22 cellular contexts compared by ENCODE assay signal in the genomic region with DNA sequence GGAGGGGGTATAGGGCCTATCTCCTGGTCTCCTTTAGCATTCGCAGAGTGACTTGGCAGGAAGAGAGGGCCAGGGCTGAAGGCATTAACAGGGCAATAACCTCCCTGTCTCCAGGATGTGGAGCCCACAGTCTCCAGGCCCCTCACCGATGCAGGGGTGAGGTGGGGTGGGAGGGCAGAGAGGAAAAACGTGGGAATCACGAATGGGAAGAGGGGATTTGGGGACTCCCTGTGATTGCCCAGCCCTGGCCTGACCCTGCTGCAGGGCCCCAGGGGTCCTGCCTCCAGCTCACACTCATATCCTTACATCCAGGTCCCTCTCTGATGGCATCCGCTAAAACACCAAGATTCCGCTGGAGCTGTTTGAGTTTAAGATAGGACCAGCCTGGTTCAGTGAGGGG. TPM values are rescaled to one million over a fixed set of nuclear protein-coding genes. Genes with fewer than 3 reads are reported as not detected.
A peak's percentile ranks its signal among the peaks of the same experiment; 100 is the strongest.
DNase-seq lines count a peak whose midpoint lies in the region; ATAC-seq, FAIRE-seq and TF ChIP-seq lines count a peak whose summit lies in the region.
"Had no signal": no experiment of that assay in that cellular context is flagged by ENCODE, and none has a peak within 500 bp of the region (broad histone marks: within the 10 kb centered on the region; RNA-seq: fewer than 3 reads in every experiment).

No MANE protein-coding gene starts in this region.

- H2AFZ ChIP-seq in K562 (ENCODE audit: low read depth, low read length), result no peak overlapping the region
- H2AFZ ChIP-seq in trophoblast cell (ENCODE audit: insufficient read depth, low read length, poor library complexity), result no peak overlapping the region

- H3K9me3 ChIP-seq in K562 (replicated peaks; ENCODE audit: control insufficient read depth, insufficient read depth, low read depth, low read length) (no peaks in the 10 kb centered on the region), trophoblast cell (ENCODE audit: insufficient read depth, low read depth, low read length) (no peaks in the 10 kb centered on the region)
- H3K9me3 ChIP-seq: BLaER1 had no signal

- intact Hi-C loops in K562 (cut with micrococcal nuclease), result no loop called here
- intact Hi-C loops in sciatic nerve (cut with DNase I), result no loop called here

- H3K4ac ChIP-seq in trophoblast cell (ENCODE audit: low read depth, low read length) (no peak overlapping the region), mesendoderm (ENCODE audit: low read depth, low read length) (no peak overlapping the region)

- no peaks in the 10 kb centered on the region for H3K27me3 ChIP-seq in K562 (ENCODE audit: control insufficient read depth in 2 of 2, insufficient read depth in 2 of 2, low read length in 2 of 2)
- H3K27me3 ChIP-seq in trophoblast cell (ENCODE audit: insufficient read depth, low read length), result no peaks in the 10 kb centered on the region
- H3K27me3 ChIP-seq in mesendoderm (ENCODE audit: insufficient read depth, low read length, poor library complexity), result no peaks in the 10 kb centered on the region
- H3K27me3 ChIP-seq: BLaER1 had no signal

- peaks cover 0 to 10% of the 10 kb centered on the region in 2 experiments; a peak in 2 of 5 replicates for H3K4me1 ChIP-seq in K562 (replicated peaks in 1 of 2; ENCODE audit: control insufficient read depth in 2 of 2, insufficient read depth in 2 of 2, low read length in 2 of 2)
- H3K4me1 ChIP-seq in trophoblast cell (ENCODE audit: control insufficient read depth in 1 of 2, insufficient read depth in 2 of 2, low read length in 2 of 2), result no peaks in the 10 kb centered on the region
- H3K4me1 ChIP-seq in mesendoderm (ENCODE audit: control insufficient read depth, low read depth, low read length), result peaks cover 3% of the 10 kb centered on the region

- H3K9ac ChIP-seq in K562 (ENCODE audit: insufficient read depth in 1 of 2, low read depth in 2 of 2, low read length in 2 of 2) (0 out of 4 replicates have a peak overlapping the region, but pooled peaks of 1 of the 2 experiments have one; percentile 54), trophoblast cell (ENCODE audit: low read length) (no peak overlapping the region), mesendoderm (ENCODE audit: low read length) (no peak overlapping the region)
- H3K9ac ChIP-seq: BLaER1 had no signal

- POLR2A ChIA-PET in K562 (lab: Yijun Ruan, JAX), result interaction anchor here (1.0 kb wide), 1 partner anchor 16 kb away, joined by 5 read pairs; no protein-coding TSS in a partner anchor

- H2AK5ac ChIP-seq in trophoblast cell (ENCODE audit: low read length) (no peak overlapping the region), mesendoderm (ENCODE audit: low read length) (no peak overlapping the region)

- no peak overlapping the region for H3K18ac ChIP-seq in trophoblast cell (ENCODE audit: low read length)
- H3K18ac ChIP-seq in mesendoderm (ENCODE audit: low read length), result no peak overlapping the region

- H4K91ac ChIP-seq in trophoblast cell (ENCODE audit: low read depth, low read length), result no peak overlapping the region

- H4K20me1 ChIP-seq in K562 (replicated peaks; ENCODE audit: control insufficient read depth, insufficient read depth, low read length), result no peaks in the 10 kb centered on the region
- H4K20me1 ChIP-seq: BLaER1 had no signal

- no peak overlapping the region for H2BK5ac ChIP-seq in trophoblast cell (ENCODE audit: low read depth, low read length, poor library complexity)
- no peak overlapping the region for H2BK5ac ChIP-seq in mesendoderm (ENCODE audit: low read length)

- no peaks in the 10 kb centered on the region for H3K9me1 ChIP-seq in K562 (ENCODE audit: control insufficient read depth, insufficient read depth, low read length)

- no peak for FAIRE-seq in K562 (lab: Jason Lieb, UNC)
- FAIRE-seq: GM12891 had no signal

- in situ Hi-C loops in K562 (cut with MboI), result no loop called here

- H3K4me2 ChIP-seq in K562 (ENCODE audit: insufficient read depth, low read length), result no peak overlapping the region
- H3K4me2 ChIP-seq in trophoblast cell (ENCODE audit: low read length), result no peak overlapping the region
- no peak overlapping the region for H3K4me2 ChIP-seq in mesendoderm (ENCODE audit: low read length)
- H3K4me2 ChIP-seq: BLaER1 had no signal

- no peak for TF ChIP-seq RAD21 in K562 (CRISPR knock-in tag; conservative IDR thresholded peaks at IDR 0.05 in 1 of 2, IDR thresholded peaks at IDR 0.05 in 1 of 2)

- H3K23ac ChIP-seq in trophoblast cell (ENCODE audit: low read length), result no peak overlapping the region
- H3K23ac ChIP-seq in mesendoderm (ENCODE audit: low read length), result no peak overlapping the region

- no peak for TF ChIP-seq POLR2A in K562 (conservative IDR thresholded peaks at IDR 0.05)

- H3K27ac ChIP-seq in K562 (ENCODE audit: extremely low read depth, low read depth, low read length) (no peak overlapping the region), trophoblast cell (ENCODE audit: low read depth, low read length) (no peak overlapping the region), mesendoderm (ENCODE audit: low read depth, low read length) (no peak overlapping the region)
- H3K27ac ChIP-seq: BLaER1, HL-60 had no signal

- ATAC-seq in K562 (no peak), GM21367 (IDR thresholded peaks at IDR 0.05; ENCODE audit: unreplicated experiment) (no peak), sciatic nerve (no peak)
- ATAC-seq: HCT116 had no signal

- H3K36me3 ChIP-seq in K562 (ENCODE audit: control insufficient read depth, insufficient read depth, low read length) (no peaks in the 10 kb centered on the region), trophoblast cell (ENCODE audit: control insufficient read depth in 1 of 2, insufficient read depth in 2 of 2, low read length in 2 of 2) (peaks cover 13 to 17% of the 10 kb centered on the region in 2 experiments), mesendoderm (ENCODE audit: control insufficient read depth, insufficient read depth, low read length) (no peaks in the 10 kb centered on the region)
- H3K36me3 ChIP-seq: BLaER1 had no signal

- BruUV-seq in K562 (replicated peaks; lab: Mats Ljungman, UMichigan), result no TSS peak

- H4K8ac ChIP-seq in trophoblast cell (ENCODE audit: low read depth, low read length), result no peak overlapping the region
- no peak overlapping the region for H4K8ac ChIP-seq in mesendoderm (ENCODE audit: low read depth, low read length)

- peak; percentile 33 for DNase-seq in activated effector memory CD4-positive, alpha-beta T cell treated with anti-CD3 and anti-CD28 coated beads, Interleukin-2, amount 50 U/mL, for 16 hours
- DNase-seq in activated effector memory CD4-positive, alpha-beta T cell treated with Interleukin-2 at 50 U/mL for 16 hours, result no peak
- DNase-seq in D341Med (ENCODE audit: low spot score), result peak; percentile 13
- no peak for DNase-seq in K562 (ENCODE audit: extremely low read depth in 1 of 4, low spot score in 3 of 4)
- no peak for DNase-seq in trophoblast cell
- no peak for DNase-seq in mesendoderm
- no peak for DNase-seq in sciatic nerve (ENCODE audit: low spot score)
- DNase-seq: 8988T; CD4-positive, alpha-beta memory T cell; DMS 273 treated with DMSO at 0.1 percent for 48 hours; DMS53; DND-41; EL; GOT3; HFFc6 had no signal

- CTCF ChIA-PET in K562 (lab: Yijun Ruan, JAX; ENCODE audit: low intra/inter-chr PET ratio), result no interaction called here

- TF ChIP-seq CTCF in K562 (IDR thresholded peaks at IDR 0.05 in 2 of 3, conservative IDR thresholded peaks at IDR 0.05 in 1 of 3; ENCODE audit: insufficient read depth in 2 of 3, low read depth in 1 of 3, low read length in 3 of 3), result no peak

- H3K79me2 ChIP-seq in K562 (ENCODE audit: control insufficient read depth, insufficient read depth, low read length) (no peaks in the 10 kb centered on the region), trophoblast cell (ENCODE audit: control insufficient read depth, insufficient read depth, low read length, poor library complexity) (no peaks in the 10 kb centered on the region), mesendoderm (ENCODE audit: control insufficient read depth, insufficient read depth, low read length) (no peaks in the 10 kb centered on the region)

- WGBS in K562 (ENCODE audit: insufficient coverage, low coverage, missing lambda C conversion rate), result 52% methylated on average over 6 of the region's 6 CpGs
- WGBS in trophoblast cell (ENCODE audit: extremely low coverage, insufficient coverage, insufficient read length), result no CpG with 5 or more reads among the region's 6 CpGs
- no CpG with 5 or more reads among the region's 6 CpGs for WGBS in mesendoderm (ENCODE audit: extremely low coverage, insufficient coverage, low lambda C conversion rate)

- no peak for TF ChIP-seq EP300 in K562 (IDR thresholded peaks at IDR 0.05; ENCODE audit: low read length)

- H3K14ac ChIP-seq in trophoblast cell (ENCODE audit: low read length), result no peak overlapping the region

- H2BK120ac ChIP-seq in trophoblast cell (ENCODE audit: insufficient read depth, low read length, poor library complexity) (no peak overlapping the region), mesendoderm (ENCODE audit: low read depth, low read length) (no peak overlapping the region)

- H3K56ac ChIP-seq in mesendoderm (ENCODE audit: low read length), result no peak overlapping the region

- H2BK12ac ChIP-seq in trophoblast cell (ENCODE audit: low read length), result no peak overlapping the region

- no peak overlapping the region for H4K12ac ChIP-seq in trophoblast cell (ENCODE audit: low read depth, low read length)

- H3K4me3 ChIP-seq in K562 (no peak overlapping the region), trophoblast cell (ENCODE audit: low read depth, low read length) (peak overlapping the region; percentile 23), mesendoderm (ENCODE audit: low read length) (no peak overlapping the region)
- H3K4me3 ChIP-seq: BLaER1 had no signal

- no peak overlapping the region for H4K5ac ChIP-seq in mesendoderm (ENCODE audit: low read length)

- H3K79me1 ChIP-seq in trophoblast cell (ENCODE audit: low read length) (no peaks in the 10 kb centered on the region), mesendoderm (ENCODE audit: low read length) (no peaks in the 10 kb centered on the region)

- H2BK15ac ChIP-seq in mesendoderm (replicated peaks; ENCODE audit: low read depth), result no peak overlapping the region

RNA-seq across cellular contexts. Expression of a gene that starts 14.6 kb away (rescaled TPM):
- total RNA-seq in K562 (2011; cell fraction: chromatin; rRNA removed; ENCODE audit: low replicate concordance), result 0.30 and 0.44 TPM in 2 replicates
- 0.39 TPM in 1 of 2 replicates, not detected in the other for total RNA-seq in K562 (2011; cell fraction: nucleolus; rRNA removed)
- 0.81 TPM in 1 of 2 replicates, not detected in the other for total RNA-seq in K562 (2011; cell fraction: nucleoplasm; rRNA removed)
- total RNA-seq in K562 (2014; rRNA removed) (not detected in 2 replicates), K562 (2014; rRNA removed; fragmentation: Illumina TruSeq; extraction: Trizol) (not detected in 2 replicates), K562 (2015; rRNA removed; fragmentation: Illumina TruSeq; extraction: Trizol) (0.11 TPM in 1 of 2 replicates, not detected in the other), K562 (2021) (not detected in 2 replicates), sciatic nerve (3.4 TPM)
- polyA plus RNA-seq in K562 (2011; rRNA removed) (0.07 and 0.11 TPM in 2 replicates), K562 (2014; fragmentation: Illumina TruSeq; extraction: Trizol) (not detected in 2 replicates), K562 (2014; fragmentation: Nextera tagmentation; extraction: Ambion mirVana) (under 1 TPM; 0.03 to 0.06 TPM), K562 (2014; rRNA removed) (0.04 and 0.07 TPM in 2 replicates)
- not detected in 2 replicates for polyA plus RNA-seq in K562 (2011; cell fraction: cytosol; rRNA removed)
- polyA plus RNA-seq in K562 (2011; cell fraction: nucleus; rRNA removed), result 0.31 and 0.38 TPM in 2 replicates
- 0.20 and 0.58 TPM in 2 replicates for polyA plus RNA-seq in K562 (2012)
- polyA minus RNA-seq in K562 (2011; rRNA and poly(A)+ RNA removed), result 0.14 TPM in 1 of 2 replicates, not detected in the other
- not detected in 2 replicates for polyA minus RNA-seq in K562 (2011; cell fraction: cytosol; rRNA and poly(A)+ RNA removed)
- polyA minus RNA-seq in K562 (2011; cell fraction: nucleus; rRNA and poly(A)+ RNA removed), result not detected in 2 replicates
- 3.7 and 4.0 TPM in 2 replicates for polyA plus RNA-seq in trophoblast cell (2013)
- 0.20 TPM for polyA plus RNA-seq in mesendoderm (2013, experiment 1 of 2)
- polyA plus RNA-seq in mesendoderm (2013, experiment 2 of 2), result 0.14 TPM
- total RNA-seq: G401, HT1080 had no signal

RNA-seq across cellular contexts. Expression of a gene that starts 30.1 kb away (rescaled TPM):
- 18.2 and 51.7 TPM in 2 replicates for total RNA-seq in K562 (2011; cell fraction: chromatin; rRNA removed; ENCODE audit: low replicate concordance)
- 35.4 and 36.2 TPM in 2 replicates for total RNA-seq in K562 (2011; cell fraction: nucleolus; rRNA removed)
- 27.1 and 28.9 TPM in 2 replicates for total RNA-seq in K562 (2011; cell fraction: nucleoplasm; rRNA removed)
- total RNA-seq in K562 (2014; rRNA removed) (16.4 and 20.4 TPM in 2 replicates), K562 (2014; rRNA removed; fragmentation: Illumina TruSeq; extraction: Trizol) (4.5 and 5.4 TPM in 2 replicates), K562 (2015; rRNA removed; fragmentation: Illumina TruSeq; extraction: Trizol) (10.7 and 13.3 TPM in 2 replicates), K562 (2021) (33.5 and 35.1 TPM in 2 replicates), sciatic nerve (28.6 TPM)
- polyA plus RNA-seq in K562 (2011; rRNA removed) (8.1 and 14.6 TPM in 2 replicates), K562 (2014; fragmentation: Illumina TruSeq; extraction: Trizol) (16.0 and 26.9 TPM in 2 replicates), K562 (2014; fragmentation: Nextera tagmentation; extraction: Ambion mirVana) (1 to 10 TPM; 1.9 to 2.6 TPM), K562 (2014; rRNA removed) (20.0 and 24.8 TPM in 2 replicates)
- 11.3 and 22.9 TPM in 2 replicates for polyA plus RNA-seq in K562 (2011; cell fraction: cytosol; rRNA removed)
- polyA plus RNA-seq in K562 (2011; cell fraction: nucleus; rRNA removed), result 32.8 and 67.9 TPM in 2 replicates
- 23.9 and 26.1 TPM in 2 replicates for polyA plus RNA-seq in K562 (2012)
- polyA minus RNA-seq in K562 (2011; rRNA and poly(A)+ RNA removed), result 4.9 and 5.2 TPM in 2 replicates
- 13.6 and 15.4 TPM in 2 replicates for polyA minus RNA-seq in K562 (2011; cell fraction: cytosol; rRNA and poly(A)+ RNA removed)
- polyA minus RNA-seq in K562 (2011; cell fraction: nucleus; rRNA and poly(A)+ RNA removed), result 16.6 and 17.4 TPM in 2 replicates
- 9.3 and 9.4 TPM in 2 replicates for polyA plus RNA-seq in trophoblast cell (2013)
- 27.8 TPM for polyA plus RNA-seq in mesendoderm (2013, experiment 1 of 2)
- polyA plus RNA-seq in mesendoderm (2013, experiment 2 of 2), result 28.0 TPM

RNA-seq across cellular contexts. Expression of a gene that starts 30.5 kb away (rescaled TPM):
- total RNA-seq in K562 (2011; cell fraction: chromatin; rRNA removed; ENCODE audit: low replicate concordance), result 218 and 257 TPM in 2 replicates
- total RNA-seq in K562 (2011; cell fraction: nucleolus; rRNA removed), result 151 and 178 TPM in 2 replicates
- total RNA-seq in K562 (2011; cell fraction: nucleoplasm; rRNA removed), result 203 and 242 TPM in 2 replicates
- 22.7 and 26.9 TPM in 2 replicates for total RNA-seq in K562 (2014; rRNA removed)
- 29.3 and 30.2 TPM in 2 replicates for total RNA-seq in K562 (2014; rRNA removed; fragmentation: Illumina TruSeq; extraction: Trizol)
- total RNA-seq in K562 (2015; rRNA removed; fragmentation: Illumina TruSeq; extraction: Trizol), result 25.0 and 27.4 TPM in 2 replicates
- 32.7 and 33.2 TPM in 2 replicates for total RNA-seq in K562 (2021)
- polyA plus RNA-seq in K562 (2011; rRNA removed), result 51.7 and 66.5 TPM in 2 replicates
- 29.9 and 48.2 TPM in 2 replicates for polyA plus RNA-seq in K562 (2011; cell fraction: cytosol; rRNA removed)
- polyA plus RNA-seq in K562 (2011; cell fraction: nucleus; rRNA removed), result 76.5 and 77.3 TPM in 2 replicates
- 29.4 and 50.6 TPM in 2 replicates for polyA plus RNA-seq in K562 (2012)
- polyA plus RNA-seq in K562 (2014; fragmentation: Illumina TruSeq; extraction: Trizol), result 32.2 and 40.1 TPM in 2 replicates
- 1 to 10 TPM; 2.4 to 5.9 TPM for polyA plus RNA-seq in K562 (2014; fragmentation: Nextera tagmentation; extraction: Ambion mirVana)
- 23.4 and 28.5 TPM in 2 replicates for polyA plus RNA-seq in K562 (2014; rRNA removed)
- polyA minus RNA-seq in K562 (2011; rRNA and poly(A)+ RNA removed), result 84.3 and 87.6 TPM in 2 replicates
- polyA minus RNA-seq in K562 (2011; cell fraction: cytosol; rRNA and poly(A)+ RNA removed), result 28.8 and 38.0 TPM in 2 replicates
- 47.7 and 95.0 TPM in 2 replicates for polyA minus RNA-seq in K562 (2011; cell fraction: nucleus; rRNA and poly(A)+ RNA removed)
- 30.4 and 30.6 TPM in 2 replicates for polyA plus RNA-seq in trophoblast cell (2013)
- polyA plus RNA-seq in mesendoderm (2013, experiment 1 of 2), result 15.1 TPM
- 16.4 TPM for polyA plus RNA-seq in mesendoderm (2013, experiment 2 of 2)
- 66.9 TPM for total RNA-seq in sciatic nerve

RNA-seq across cellular contexts. Expression of a gene that starts 53.6 kb away (rescaled TPM):
- 31.2 and 38.1 TPM in 2 replicates for total RNA-seq in K562 (2011; cell fraction: chromatin; rRNA removed; ENCODE audit: low replicate concordance)
- 24.7 and 27.5 TPM in 2 replicates for total RNA-seq in K562 (2011; cell fraction: nucleolus; rRNA removed)
- 46.6 and 87.8 TPM in 2 replicates for total RNA-seq in K562 (2011; cell fraction: nucleoplasm; rRNA removed)
- total RNA-seq in K562 (2014; rRNA removed) (71.7 and 103 TPM in 2 replicates), K562 (2014; rRNA removed; fragmentation: Illumina TruSeq; extraction: Trizol) (144 and 145 TPM in 2 replicates), K562 (2015; rRNA removed; fragmentation: Illumina TruSeq; extraction: Trizol) (140 and 155 TPM in 2 replicates), K562 (2021) (231 and 235 TPM in 2 replicates), sciatic nerve (36.5 TPM)
- polyA plus RNA-seq in K562 (2011; rRNA removed) (165 and 171 TPM in 2 replicates), K562 (2014; fragmentation: Illumina TruSeq; extraction: Trizol) (283 and 321 TPM in 2 replicates), K562 (2014; fragmentation: Nextera tagmentation; extraction: Ambion mirVana) (100 to 1,000 TPM; 499 to 543 TPM), K562 (2014; rRNA removed) (150 and 162 TPM in 2 replicates)
- 180 and 190 TPM in 2 replicates for polyA plus RNA-seq in K562 (2011; cell fraction: cytosol; rRNA removed)
- polyA plus RNA-seq in K562 (2011; cell fraction: nucleus; rRNA removed), result 68.1 and 83.6 TPM in 2 replicates
- polyA plus RNA-seq in K562 (2012), result 147 and 203 TPM in 2 replicates
- polyA minus RNA-seq in K562 (2011; rRNA and poly(A)+ RNA removed), result 117 and 126 TPM in 2 replicates
- 108 and 118 TPM in 2 replicates for polyA minus RNA-seq in K562 (2011; cell fraction: cytosol; rRNA and poly(A)+ RNA removed)
- polyA minus RNA-seq in K562 (2011; cell fraction: nucleus; rRNA and poly(A)+ RNA removed), result 13.2 and 23.4 TPM in 2 replicates
- 186 and 201 TPM in 2 replicates for polyA plus RNA-seq in trophoblast cell (2013)
- polyA plus RNA-seq in mesendoderm (2013, experiment 1 of 2), result 210 TPM
- 208 TPM for polyA plus RNA-seq in mesendoderm (2013, experiment 2 of 2)

Comparison
In these comparisons a context has a peak if more than half of its experiments do, and no peak if none do; other contexts are left out.
1. DNase-seq: peak in activated effector memory CD4-positive, alpha-beta T cell treated with anti-CD3 and anti-CD28 coated beads, Interleukin-2, amount 50 U/mL, for 16 hours (single experiment) and D341Med (single experiment); none in activated effector memory CD4-positive, alpha-beta T cell treated with Interleukin-2 at 50 U/mL for 16 hours (single experiment), K562 (0 of 4), trophoblast cell (0 of 2), mesendoderm (single experiment) and sciatic nerve (single experiment).